Comparison of ENCODE assay signal across 23 cellular contexts in the genomic region with DNA sequence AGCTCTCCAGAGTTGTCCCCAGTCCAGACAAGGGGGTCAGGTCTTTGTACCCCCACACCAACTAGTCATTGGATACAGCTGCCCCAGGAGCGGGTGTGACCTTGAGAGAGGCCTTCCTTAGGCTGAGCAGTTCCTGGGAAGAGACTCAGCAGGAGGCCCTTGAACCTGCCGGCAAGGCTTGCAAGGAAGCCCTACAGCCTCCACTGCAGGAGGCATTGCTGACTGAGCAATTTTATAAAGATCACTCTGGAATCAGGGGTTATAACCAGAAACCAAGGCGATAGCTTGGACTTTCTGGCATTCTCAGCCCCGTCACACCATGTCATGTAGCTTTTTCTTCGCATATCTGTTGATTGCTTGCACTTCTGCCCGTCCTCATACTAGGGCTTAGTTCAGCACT.
DNase-seq lines count a peak whose midpoint lies in the region; ATAC-seq, FAIRE-seq and TF ChIP-seq lines count a peak whose summit lies in the region.
"Had no signal": no experiment of that assay in that cellular context is flagged by ENCODE, and none has a peak within 500 bp of the region (broad histone marks: within the 10 kb centered on the region; RNA-seq: fewer than 3 reads in every experiment).

No MANE protein-coding gene starts in this region.

- no peak overlapping the region for H2BK5ac ChIP-seq in H1 (ENCODE audit: low read depth, low read length)

- no peak overlapping the region for H3K23ac ChIP-seq in H1 (ENCODE audit: insufficient read length)

- POLR2A ChIA-PET in A549 (lab: Yijun Ruan, JAX) (no interaction called here), H1 (lab: Charles Lee; ENCODE audit: partially characterized antibody) (interaction anchor here (1.2 to 1.3 kb wide), 2 partner anchors 10 to 18 kb away, joined by 3 read pairs; no protein-coding TSS in a partner anchor)

- TF ChIP-seq POLR2A in A549 (IDR thresholded peaks at IDR 0.05; ENCODE audit: low read length) (no peak), H1 (IDR thresholded peaks at IDR 0.05; ENCODE audit: control extremely low read depth in 1 of 2, low read depth in 2 of 2, low read length in 2 of 2) (no peak)

- no peak overlapping the region for H4K5ac ChIP-seq in H1 (ENCODE audit: insufficient read length, low read depth, low read length)

- H3K56ac ChIP-seq in H1 (replicated peaks; ENCODE audit: insufficient read length, low read depth, low read length): no peak overlapping the region

- H2AK5ac ChIP-seq in H1 (ENCODE audit: low read depth, low read length): no peak overlapping the region

- no peaks in the 10 kb centered on the region for H3K79me1 ChIP-seq in H1 (ENCODE audit: low read depth, low read length)

- no peak overlapping the region for H4K91ac ChIP-seq in H1 (replicated peaks; ENCODE audit: insufficient read length, low read length)

- H3K23me2 ChIP-seq in H1 (ENCODE audit: low read depth, low read length): no peaks in the 10 kb centered on the region; the same call in 1 of the 2 replicates

- H3K4me3 ChIP-seq in A549: no peak overlapping the region
- H3K4me3 ChIP-seq in H1 (ENCODE audit: extremely low read depth in 1 of 4, insufficient read depth in 2 of 4, low read depth in 3 of 4, low read length in 4 of 4): no peak overlapping the region
- H3K4me3 ChIP-seq in brain microvascular endothelial cell (ENCODE audit: low read depth, low read length): no peak overlapping the region
- H3K4me3 ChIP-seq: GM23248 had no signal

- no peak overlapping the region for H3K9ac ChIP-seq in H1 (replicated peaks in 1 of 4; ENCODE audit: extremely low read depth in 1 of 4, low read depth in 3 of 4, low read length in 3 of 4)
- H3K9ac ChIP-seq: GM23248 had no signal

- no peak overlapping the region for H2BK120ac ChIP-seq in H1 (replicated peaks; ENCODE audit: low read depth, low read length)

- CTCF ChIA-PET in A549 (lab: Yijun Ruan, JAX): interaction anchor here (0.6 to 2.1 kb wide), 5 partner anchors 9 to 64 kb away, joined by 3 to 7 read pairs (median 4); no protein-coding TSS in a partner anchor
- CTCF ChIA-PET in H1 (lab: Charles Lee; ENCODE audit: partially characterized antibody): interaction anchor here (0.6 to 2.4 kb wide), 5 partner anchors 12 to 280 kb away, joined by 3 to 7 read pairs (median 4); no protein-coding TSS in a partner anchor

- no peak for TF ChIP-seq CTCF in A549 (IDR thresholded peaks at IDR 0.05)
- no peak for TF ChIP-seq CTCF in H1 (IDR thresholded peaks at IDR 0.05; ENCODE audit: control extremely low read depth in 1 of 3, insufficient read depth in 1 of 3, low read depth in 1 of 3, low read length in 3 of 3)
- TF ChIP-seq CTCF in brain microvascular endothelial cell (IDR thresholded peaks at IDR 0.05; ENCODE audit: low read depth, low read length, missing control alignments): no peak

- no peak overlapping the region for H2BK12ac ChIP-seq in H1 (ENCODE audit: low read depth, low read length)

- DNase-seq in NCI-H146 (lab: John Stamatoyannopoulos, UW) (peak; percentile 34), NCI-H146 treated with DMSO at 0.1 percent for 48 hours (lab: John Stamatoyannopoulos, UW; ENCODE audit: unreplicated experiment) (no peak), A549 (ENCODE audit: low read depth in 1 of 2, low spot score in 1 of 2) (no peak), NCI-H69 (lab: John Stamatoyannopoulos, UW) (peak; percentile 45), H1 (ENCODE audit: low read depth in 1 of 2, low spot score in 2 of 2) (no peak), brain microvascular endothelial cell (no peak), hepatic stellate cell (ENCODE audit: low spot score) (no peak)
- DNase-seq: 8988T, GM23248, H9, Karpas-422, NCI-H1092, NCI-H1436 treated with DMSO at 0.1 percent for 48 hours, NCI-H2029, NCI-H2171, NCI-H345, NCI-H510A treated with DMSO at 0.1 percent for 48 hours, NCI-H82, RPMI8226, SHP77 treated with DMSO at 0.1 percent for 48 hours, T-helper 1 cell had no signal

- in situ Hi-C loops in brain microvascular endothelial cell (cut with HindIII; ENCODE audit: low pct_ligation_motif_present, low sequenced_read_pairs): no loop called here

- H3K27me3 ChIP-seq in H1 (replicated peaks in 1 of 4; ENCODE audit: control insufficient read depth in 3 of 4, extremely low read depth in 1 of 4, insufficient read depth in 3 of 4, low read length in 3 of 4) (no peaks in the 10 kb centered on the region), brain microvascular endothelial cell (replicated peaks) (no peaks in the 10 kb centered on the region)

- H2BK15ac ChIP-seq in H1 (ENCODE audit: low read length): no peak overlapping the region

- no peak overlapping the region for H4K8ac ChIP-seq in H1 (ENCODE audit: extremely low read depth, insufficient read depth, low read length)

- no peak overlapping the region for H3K18ac ChIP-seq in H1 (ENCODE audit: extremely low read depth, low read length)

- no peak overlapping the region for H2BK20ac ChIP-seq in H1 (ENCODE audit: low read length)

- peak overlapping the region; percentile 64 to 87 for H3K27ac ChIP-seq in A549
- no peak overlapping the region for H3K27ac ChIP-seq in H1 (ENCODE audit: low read depth, low read length)
- no peak overlapping the region for H3K27ac ChIP-seq in brain microvascular endothelial cell
- H3K27ac ChIP-seq: GM23248 had no signal

- H3K9me3 ChIP-seq in A549 (peaks cover 5% of the 10 kb centered on the region; the same call in 2 of the 3 replicates), H1 (ENCODE audit: insufficient read depth in 2 of 2, low read depth in 1 of 2, low read length in 1 of 2) (0 out of 4 replicates have a peak, but pooled peaks cover 0 to 2% of the 10 kb centered on the region in 2 experiments)

- FAIRE-seq in A549 (lab: Jason Lieb, UNC) (no peak), H1 (lab: Jason Lieb, UNC) (no peak)
- FAIRE-seq: GM18507 had no signal

- TF ChIP-seq RAD21 in A549 (conservative IDR thresholded peaks at IDR 0.05 in 1 of 2, IDR thresholded peaks at IDR 0.05 in 1 of 2) (no peak), H1 (IDR thresholded peaks at IDR 0.05 in 1 of 2, conservative IDR thresholded peaks at IDR 0.05 in 1 of 2; ENCODE audit: low read depth in 2 of 2, low read length in 2 of 2) (no peak)

- no peak overlapping the region for H3K14ac ChIP-seq in H1 (ENCODE audit: insufficient read length)

- no peak for TF ChIP-seq EP300 in A549 (IDR thresholded peaks at IDR 0.05)
- no peak for TF ChIP-seq EP300 in H1 (IDR thresholded peaks at IDR 0.05; ENCODE audit: borderline replicate concordance in 1 of 2, low read depth in 2 of 2, low read length in 2 of 2)

- H2AFZ ChIP-seq in H1 (ENCODE audit: low read length): no peak overlapping the region
- H2AFZ ChIP-seq: GM23248 had no signal

- no peak overlapping the region; the same call in 2 of the 3 replicates for H3K4me2 ChIP-seq in A549
- H3K4me2 ChIP-seq in H1 (ENCODE audit: insufficient read depth in 1 of 2, low read depth in 2 of 2, low read length in 2 of 2): no peak overlapping the region

- no peaks in the 10 kb centered on the region for H3K36me3 ChIP-seq in H1 (ENCODE audit: control insufficient read depth in 2 of 4, insufficient read depth in 4 of 4, low read length in 3 of 4)
- no peaks in the 10 kb centered on the region for H3K36me3 ChIP-seq in brain microvascular endothelial cell (replicated peaks)

- no peak for ATAC-seq in A549
- ATAC-seq in GM19328 (IDR thresholded peaks at IDR 0.05; ENCODE audit: unreplicated experiment): no peak

- WGBS in A549 (ENCODE audit: missing lambda C conversion rate): 84% methylated on average over 6 of the region's 6 CpGs
- 91% methylated on average over 6 of the region's 6 CpGs; no CpG with 5 or more reads in 1 of the 2 experiments for WGBS in H1 (ENCODE audit: extremely low coverage in 1 of 2, insufficient coverage in 1 of 2, insufficient read length in 1 of 2, insufficient replicate concordance in 2 of 2, low coverage in 1 of 2, low lambda C conversion rate in 2 of 2, missing lambda C conversion rate in 1 of 2), 2 experiments

- no peaks in the 10 kb centered on the region for H3K79me2 ChIP-seq in H1 (ENCODE audit: control insufficient read depth in 1 of 2, insufficient read depth in 2 of 2, low read length in 2 of 2)

- H4K20me1 ChIP-seq in H1 (replicated peaks in 1 of 2; ENCODE audit: control insufficient read depth in 1 of 2, insufficient read depth in 2 of 2, low read length in 2 of 2): no peaks in the 10 kb centered on the region

- no peak overlapping the region for H3K4ac ChIP-seq in H1 (replicated peaks; ENCODE audit: insufficient read length, low read depth, low read length)

- H3K4me1 ChIP-seq in A549 (peaks cover 61% of the 10 kb centered on the region), H1 (replicated peaks in 1 of 4; ENCODE audit: control insufficient read depth in 3 of 4, insufficient read depth in 4 of 4, low read length in 3 of 4) (peaks cover 0 to 11% (median 6%) of the 10 kb centered on the region in 4 experiments; a peak in 6 of 7 replicates)

TF ChIP-seq in A549, 52 proteins besides CTCF, POLR2A, EP300 and RAD21 (continues in another document):
- TF ChIP-seq MAFK (IDR thresholded peaks at IDR 0.05; ENCODE audit: partially characterized antibody) (peak; percentile 89), HEYL (CRISPR knock-in tag; IDR thresholded peaks at IDR 0.05) (no peak), POLR2AphosphoS2 (conservative IDR thresholded peaks at IDR 0.05; ENCODE audit: low read length) (no peak), EHMT2 (IDR thresholded peaks at IDR 0.05; ENCODE audit: low read depth) (no peak), HOXA7 (CRISPR knock-in tag; IDR thresholded peaks at IDR 0.05) (no peak)
- TF ChIP-seq, protein P1, sequence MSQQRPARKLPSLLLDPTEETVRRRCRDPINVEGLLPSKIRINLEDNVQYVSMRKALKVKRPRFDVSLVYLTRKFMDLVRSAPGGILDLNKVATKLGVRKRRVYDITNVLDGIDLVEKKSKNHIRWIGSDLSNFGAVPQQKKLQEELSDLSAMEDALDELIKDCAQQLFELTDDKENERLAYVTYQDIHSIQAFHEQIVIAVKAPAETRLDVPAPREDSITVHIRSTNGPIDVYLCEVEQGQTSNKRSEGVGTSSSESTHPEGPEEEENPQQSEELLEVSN (IDR thresholded peaks at IDR 0.05; ENCODE audit: borderline replicate concordance, low read depth): no peak

TF ChIP-seq in H1, 55 proteins besides CTCF, POLR2A, EP300 and RAD21:
- no peak for TF ChIP-seq GABPA (IDR thresholded peaks at IDR 0.05; ENCODE audit: borderline replicate concordance, insufficient read depth, low read length)
- peak; percentile 51; the same call in 1 of the 2 replicates for TF ChIP-seq MAFK (IDR thresholded peaks at IDR 0.05; ENCODE audit: low read depth, low read length)

Comparison
In these comparisons a context has a peak if more than half of its experiments do, and no peak if none do; other contexts are left out.
1. DNase-seq: peak in NCI-H146 (single experiment) and NCI-H69 (single experiment); none in NCI-H146 treated with DMSO at 0.1 percent for 48 hours (single experiment), A549 (0 of 2), H1 (0 of 2), brain microvascular endothelial cell (single experiment) and hepatic stellate cell (single experiment).
2. H3K27ac ChIP-seq: peak in A549 (2 of 2); none in H1 (single experiment) and brain microvascular endothelial cell (single experiment).